1 cellular context compared by ENCODE assay signal in genomic region chr3:11514191-11514770, GRCh38.
TF ChIP-seq lines count a peak whose summit lies in the region.

No MANE protein-coding gene starts in this region.

TF ChIP-seq in HepG2, 621 proteins besides CTCF, POLR2A, EP300 and RAD21 (continued from another document and continues in another):
- TF ChIP-seq PRDM15 (CRISPR knock-in tag; IDR thresholded peaks at IDR 0.05) (no peak), ZNF775 (CRISPR knock-in tag; IDR thresholded peaks at IDR 0.05; ENCODE audit: borderline replicate concordance) (no peak), ZNF644 (CRISPR knock-in tag; IDR thresholded peaks at IDR 0.05; ENCODE audit: low read depth) (no peak), TRIM22 (IDR thresholded peaks at IDR 0.05) (no peak), ZNF33A (CRISPR knock-in tag; IDR thresholded peaks at IDR 0.05; ENCODE audit: borderline replicate concordance) (no peak), STAG1 (CRISPR knock-in tag; IDR thresholded peaks at IDR 0.05) (peak; percentile 34; the same call in 1 of the 2 replicates), ARHGAP35 (CRISPR knock-in tag; IDR thresholded peaks at IDR 0.05; ENCODE audit: borderline replicate concordance) (no peak), SRF (IDR thresholded peaks at IDR 0.05; ENCODE audit: low read depth, low read length) (no peak), ZNF674 (CRISPR knock-in tag; IDR thresholded peaks at IDR 0.05; ENCODE audit: low read depth) (no peak), ZNF337 (CRISPR knock-in tag; IDR thresholded peaks at IDR 0.05; ENCODE audit: borderline replicate concordance, low read depth) (no peak), ZBTB1 (CRISPR knock-in tag; IDR thresholded peaks at IDR 0.05; ENCODE audit: borderline replicate concordance) (no peak), NFKBIZ (CRISPR knock-in tag; IDR thresholded peaks at IDR 0.05) (no peak), RFX5 (IDR thresholded peaks at IDR 0.05; ENCODE audit: low read depth, low read length) (no peak), ATF7-NPFF (CRISPR knock-in tag; IDR thresholded peaks at IDR 0.05; ENCODE audit: low read depth) (no peak), ZNF703 (CRISPR knock-in tag; IDR thresholded peaks at IDR 0.05; ENCODE audit: borderline replicate concordance) (no peak), RERE (CRISPR knock-in tag; IDR thresholded peaks at IDR 0.05; ENCODE audit: low read depth) (no peak), ZNF766 (CRISPR knock-in tag; IDR thresholded peaks at IDR 0.05; ENCODE audit: borderline replicate concordance) (no peak), ZBTB10 (CRISPR knock-in tag; IDR thresholded peaks at IDR 0.05; ENCODE audit: borderline replicate concordance) (no peak), TFDP2 (CRISPR knock-in tag; IDR thresholded peaks at IDR 0.05) (no peak), DDIT3 (CRISPR knock-in tag; IDR thresholded peaks at IDR 0.05) (no peak), MIXL1 (CRISPR knock-in tag; IDR thresholded peaks at IDR 0.05) (no peak), ZXDC (CRISPR knock-in tag; IDR thresholded peaks at IDR 0.05) (no peak), ZNF274 (CRISPR knock-in tag; IDR thresholded peaks at IDR 0.05) (no peak), ZNF574 (CRISPR knock-in tag; IDR thresholded peaks at IDR 0.05) (0 out of 2 replicates have a peak, but pooled peaks have one; percentile 26), BATF2 (CRISPR knock-in tag; IDR thresholded peaks at IDR 0.05) (no peak), ZNF224 (CRISPR knock-in tag; IDR thresholded peaks at IDR 0.05) (no peak), TP53 (CRISPR knock-in tag; conservative IDR thresholded peaks at IDR 0.05) (no peak), FIP1L1 (IDR thresholded peaks at IDR 0.05; ENCODE audit: borderline replicate concordance, insufficient read depth, low read depth, low read length) (no peak), THYN1 (CRISPR knock-in tag; IDR thresholded peaks at IDR 0.05; ENCODE audit: borderline replicate concordance, low read depth) (no peak), PCBP1 (IDR thresholded peaks at IDR 0.05; ENCODE audit: borderline replicate concordance, low read depth, low read length) (no peak), ZNF619 (CRISPR knock-in tag; IDR thresholded peaks at IDR 0.05) (no peak), RAD51 (IDR thresholded peaks at IDR 0.05; ENCODE audit: borderline replicate concordance) (no peak), HOXA5 (CRISPR knock-in tag; IDR thresholded peaks at IDR 0.05) (no peak), ZMYM3 (CRISPR knock-in tag; IDR thresholded peaks at IDR 0.05) (no peak), NR2F6 (IDR thresholded peaks at IDR 0.05) (no peak), NR2F6 (CRISPR knock-in tag; IDR thresholded peaks at IDR 0.05) (0 out of 2 replicates have a peak, but pooled peaks have one; percentile 9), NRL (CRISPR knock-in tag; IDR thresholded peaks at IDR 0.05; ENCODE audit: borderline replicate concordance) (no peak), MED8 (CRISPR knock-in tag; IDR thresholded peaks at IDR 0.05; ENCODE audit: insufficient replicate concordance) (no peak), SAP130 (CRISPR knock-in tag; IDR thresholded peaks at IDR 0.05; ENCODE audit: low read depth) (peak; percentile 61), CREB1 (IDR thresholded peaks at IDR 0.05) (no peak), CREB1 (CRISPR knock-in tag; IDR thresholded peaks at IDR 0.05) (no peak), ZNF563 (CRISPR knock-in tag; IDR thresholded peaks at IDR 0.05) (no peak), MXI1 (IDR thresholded peaks at IDR 0.05; ENCODE audit: borderline replicate concordance, low read depth, low read length) (peak; percentile 37; the same call in 1 of the 3 replicates)
